ENCODE assay signal across 14 cellular contexts in the genomic region with DNA sequence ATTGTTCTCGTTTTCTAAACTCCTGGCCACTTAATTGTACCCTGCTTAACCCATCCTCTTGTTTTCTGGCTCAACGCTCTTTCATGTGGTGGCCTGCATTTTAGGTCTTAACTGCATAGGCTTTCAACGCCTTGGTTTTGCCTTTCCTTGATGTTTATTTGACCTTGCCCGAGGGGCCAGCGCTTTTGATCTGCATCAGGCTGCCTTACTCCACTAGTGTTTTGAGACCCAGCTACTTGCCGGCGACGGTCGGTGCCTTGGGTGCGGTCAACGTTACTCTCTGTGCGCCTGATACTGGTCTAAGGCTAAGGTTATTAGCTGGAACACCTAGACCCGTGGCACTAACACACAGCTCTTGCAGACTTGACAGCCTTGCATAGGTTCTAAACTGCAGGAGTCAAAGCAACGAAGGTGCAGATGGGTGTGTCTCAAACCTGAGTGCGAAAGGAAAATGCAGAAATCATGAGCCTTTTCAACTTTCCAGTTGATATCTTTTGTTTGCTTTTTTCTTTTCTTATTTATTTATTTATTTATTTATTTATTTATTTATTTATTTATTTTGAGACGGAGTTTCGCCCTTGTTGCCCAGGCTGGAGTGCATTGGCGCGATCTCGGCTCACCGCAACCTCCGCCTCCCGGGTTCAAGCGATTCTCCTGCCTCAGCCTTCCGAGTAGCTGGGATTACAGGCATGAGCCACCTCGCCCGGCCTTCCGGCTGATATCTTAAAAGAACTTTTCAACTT.
DNase-seq lines count a peak whose midpoint lies in the region; ATAC-seq and TF ChIP-seq lines count a peak whose summit lies in the region.
"Had no signal": no experiment of that assay in that cellular context is flagged by ENCODE, and none has a peak within 500 bp of the region (broad histone marks: within the 10 kb centered on the region; RNA-seq: fewer than 3 reads in every experiment).

No MANE protein-coding gene starts in this region.

- no peaks in the 10 kb centered on the region for H3K9me3 Mint-ChIP-seq in IgD-negative memory B cell
- no peaks in the 10 kb centered on the region for H3K9me3 Mint-ChIP-seq in nephron progenitor cell
- H3K9me3 Mint-ChIP-seq: activated naive CD4-positive, alpha-beta T cell treated with anti-CD3 and anti-CD28 coated beads, Interleukin-2, amount 50 U/mL, for 24 hours had no signal

- TF ChIP-seq CTCF in DND-41 (IDR thresholded peaks at IDR 0.05; ENCODE audit: borderline replicate concordance, extremely low read depth, low read length, poor library complexity, severe bottlenecking) (no peak), epithelial cell of esophagus (IDR thresholded peaks at IDR 0.05; ENCODE audit: insufficient read depth, low read depth, low read length, missing control alignments) (no peak), nephron progenitor cell (IDR thresholded peaks at IDR 0.05) (no peak)

- peak overlapping the region; percentile 99 for H3K27ac ChIP-seq in DND-41 (ENCODE audit: low read length)
- H3K27ac ChIP-seq: SJSA1 had no signal

- H3K4me3 Mint-ChIP-seq in IgD-negative memory B cell (peak overlapping the region in 3 of 4 donors; percentile 52 to 80 (median 78)), nephron progenitor cell (peak overlapping the region; percentile 86)
- H3K4me3 Mint-ChIP-seq: activated naive CD4-positive, alpha-beta T cell treated with anti-CD3 and anti-CD28 coated beads, Interleukin-2, amount 50 U/mL, for 24 hours had no signal

- no peaks in the 10 kb centered on the region for H4K20me1 ChIP-seq in DND-41 (ENCODE audit: insufficient read depth, low read length)

- H3K4me2 ChIP-seq in DND-41 (ENCODE audit: insufficient read depth, low read length), result peak overlapping the region; percentile 75

- no peak for ATAC-seq in DND-41 (ENCODE audit: insufficient read depth, low read depth)
- no peak for ATAC-seq in HG03469 (IDR thresholded peaks at IDR 0.05; ENCODE audit: unreplicated experiment)

- no peaks in the 10 kb centered on the region for H3K9me3 ChIP-seq in DND-41 (ENCODE audit: insufficient read depth, low read length, severe bottlenecking)

- H3K4me3 ChIP-seq in DND-41 (ENCODE audit: low read depth in 1 of 2, low read length in 2 of 2), result 0 out of 4 replicates have a peak overlapping the region, but pooled peaks of 1 of the 2 experiments have one; percentile 6
- H3K4me3 ChIP-seq in epithelial cell of esophagus (ENCODE audit: low read length), result peak overlapping the region; percentile 61
- H3K4me3 ChIP-seq: SJSA1 had no signal

- DNase-seq in DND-41 (no peak), epithelial cell of esophagus (ENCODE audit: low read depth) (peak; percentile 24), nephron progenitor cell (no peak), NCI-H1694 treated with DMSO at 0.1 percent for 48 hours (lab: John Stamatoyannopoulos, UW) (no peak), kidney glomerular epithelial cell (lab: John Stamatoyannopoulos, UW) (no peak)
- no peak for DNase-seq in activated effector memory CD4-positive, alpha-beta T cell treated with Interleukin-2 at 50 U/mL for 16 hours
- DNase-seq: activated CD4-positive, alpha-beta T cell treated with anti-CD3 and anti-CD28 coated beads for 48 hours; KG1; left cardiac atrium had no signal

- no peaks in the 10 kb centered on the region for H3K27me3 Mint-ChIP-seq in IgD-negative memory B cell
- H3K27me3 Mint-ChIP-seq in nephron progenitor cell (ENCODE audit: low read depth, poor library complexity), result peaks cover 4% of the 10 kb centered on the region
- H3K27me3 Mint-ChIP-seq: activated naive CD4-positive, alpha-beta T cell treated with anti-CD3 and anti-CD28 coated beads, Interleukin-2, amount 50 U/mL, for 24 hours had no signal

- no peak overlapping the region for H2AFZ ChIP-seq in DND-41 (ENCODE audit: low read depth, low read length)

- no peaks in the 10 kb centered on the region for H3K27me3 ChIP-seq in DND-41 (ENCODE audit: insufficient read depth, low read length, poor library complexity)
- H3K27me3 ChIP-seq: SJSA1 had no signal

- H3K79me2 ChIP-seq in DND-41 (ENCODE audit: insufficient read depth, low read length), result peaks cover 14% of the 10 kb centered on the region

- H3K27ac Mint-ChIP-seq in IgD-negative memory B cell (no peak overlapping the region), nephron progenitor cell (peak overlapping the region; percentile 90)
- H3K27ac Mint-ChIP-seq: activated naive CD4-positive, alpha-beta T cell treated with anti-CD3 and anti-CD28 coated beads, Interleukin-2, amount 50 U/mL, for 24 hours had no signal

- no peaks in the 10 kb centered on the region for H3K36me3 Mint-ChIP-seq in IgD-negative memory B cell
- no peaks in the 10 kb centered on the region for H3K36me3 Mint-ChIP-seq in nephron progenitor cell (ENCODE audit: low read depth)
- H3K36me3 Mint-ChIP-seq: activated naive CD4-positive, alpha-beta T cell treated with anti-CD3 and anti-CD28 coated beads, Interleukin-2, amount 50 U/mL, for 24 hours had no signal

- peaks cover 50% of the 10 kb centered on the region for H3K4me1 ChIP-seq in DND-41 (ENCODE audit: insufficient read depth, low read length)

- H3K4me1 Mint-ChIP-seq in IgD-negative memory B cell (peaks cover 0 to 9% (median 3%) of the 10 kb centered on the region in 3 donors), nephron progenitor cell (peaks cover 10% of the 10 kb centered on the region)

- H3K9ac ChIP-seq in DND-41 (ENCODE audit: low read depth, low read length), result peak overlapping the region; percentile 13; the same call in 1 of the 2 replicates

- H3K36me3 ChIP-seq in DND-41 (ENCODE audit: insufficient read depth, low read length), result peaks cover 11% of the 10 kb centered on the region
- H3K36me3 ChIP-seq: upper lobe of left lung had no signal
